ENCODE assay signal across 8 cellular contexts in genomic region chr1:28518745-28519341, GRCh38. TPM values are rescaled to one million over a fixed set of nuclear protein-coding genes. Genes with fewer than 3 reads are reported as not detected.
A peak's percentile ranks its signal among the peaks of the same experiment; 100 is the strongest.
DNase-seq lines count a peak whose midpoint lies in the region; ATAC-seq and TF ChIP-seq lines count a peak whose summit lies in the region.

No MANE protein-coding gene starts in this region.

- no peaks in the 10 kb centered on the region for H3K9me3 ChIP-seq in BE2C
- no peaks in the 10 kb centered on the region for H3K9me3 ChIP-seq in right lobe of liver

- H3K36me3 ChIP-seq in BE2C: peaks cover 14% of the 10 kb centered on the region
- H3K36me3 ChIP-seq in right lobe of liver: peaks cover 0 to 12% (median 0%) of the 10 kb centered on the region in 4 donors

- H3K4me1 ChIP-seq in BE2C (no peaks in the 10 kb centered on the region; the same call in none of the 2 replicates), right lobe of liver (peaks cover 0 to 5% (median 2%) of the 10 kb centered on the region in 4 donors)

- ATAC-seq in GM19351 (IDR thresholded peaks at IDR 0.05; ENCODE audit: unreplicated experiment): peak; percentile 27
- peak; percentile 15 to 34 (median 20) for ATAC-seq in right lobe of liver
- no peak for ATAC-seq in omental fat pad (ENCODE audit: low FRiP score)
- ATAC-seq in GM18909 (IDR thresholded peaks at IDR 0.05; ENCODE audit: poor library complexity, unreplicated experiment): no peak

- H3K4me3 ChIP-seq in BE2C (ENCODE audit: low read depth, low read length) (peak overlapping the region; percentile 75), right lobe of liver (peak overlapping the region; percentile 69 to 75 (median 71))

- TF ChIP-seq POLR2A in right lobe of liver (IDR thresholded peaks at IDR 0.05): no peak

- TF ChIP-seq CTCF in BE2C (IDR thresholded peaks at IDR 0.05; ENCODE audit: low read depth, low read length) (no peak), right lobe of liver (IDR thresholded peaks at IDR 0.05) (no peak), omental fat pad (IDR thresholded peaks at IDR 0.05) (no peak)

- H3K27me3 ChIP-seq in BE2C: no peaks in the 10 kb centered on the region
- H3K27me3 ChIP-seq in right lobe of liver: no peaks in the 10 kb centered on the region

- 14% methylated on average over 17 of the region's 21 CpGs for WGBS in right lobe of liver (ENCODE audit: insufficient coverage, low coverage, low lambda C conversion rate, missing lambda C conversion rate)

- DNase-seq in BE2C (no peak), NCI-H774 (lab: John Stamatoyannopoulos, UW) (peak; percentile 0), right lobe of liver (peak in 2 of 3 donors; percentile 42 to 55), substantia nigra (lab: John Stamatoyannopoulos, UW) (no peak), omental fat pad (ENCODE audit: low spot score) (no peak)

- peak overlapping the region; percentile 13 for H3K27ac ChIP-seq in angular gyrus (ENCODE audit: low read depth, low read length)
- H3K27ac ChIP-seq in right lobe of liver: peak overlapping the region in 1 of 3 donors; percentile 85
- H3K27ac ChIP-seq in substantia nigra (ENCODE audit: low read depth, low read length, poor library complexity, severe bottlenecking): peak overlapping the region; percentile 30

- intact Hi-C loops in right lobe of liver (cut with DNase I): no loop called here

RNA-seq across cellular contexts. Expression of gene RCC1, which starts 13.0 kb away (rescaled TPM):
- polyA plus RNA-seq in BE2C (2012; ENCODE audit: insufficient read depth, insufficient read length, low read depth): 29.6 TPM
- total RNA-seq in right lobe of liver: 10 to 100 TPM in 5 of 6 experiments, 1 to 10 TPM in 1; 9.5 to 29.6 (median 18.0) TPM
- 10 to 100 TPM; 15.3 to 32.9 (median 22.1) TPM for total RNA-seq in omental fat pad

RNA-seq across cellular contexts. Expression of gene TRNAU1AP, which starts 34.0 kb away (rescaled TPM):
- polyA plus RNA-seq in BE2C (2012; ENCODE audit: insufficient read depth, insufficient read length, low read depth): 8.5 TPM
- total RNA-seq in right lobe of liver (10 to 100 TPM in 1 of 6 experiments, 1 to 10 TPM in 5; 5.2 to 14.8 (median 7.3) TPM), omental fat pad (10 to 100 TPM; 14.8 to 26.8 (median 21.9) TPM)

Comparison
In these comparisons a context has a peak if more than half of its experiments do, and no peak if none do; other contexts are left out.
1. DNase-seq: peak in NCI-H774 (single experiment) and right lobe of liver (2 of 3); none in BE2C (single experiment), substantia nigra (0 of 49) and omental fat pad (single experiment).
2. ATAC-seq: peak in GM19351 (single experiment) and right lobe of liver (4 of 4); none in omental fat pad (single experiment) and GM18909 (single experiment).